Comparison of ENCODE assay signal across 25 cellular contexts in the genomic region with DNA sequence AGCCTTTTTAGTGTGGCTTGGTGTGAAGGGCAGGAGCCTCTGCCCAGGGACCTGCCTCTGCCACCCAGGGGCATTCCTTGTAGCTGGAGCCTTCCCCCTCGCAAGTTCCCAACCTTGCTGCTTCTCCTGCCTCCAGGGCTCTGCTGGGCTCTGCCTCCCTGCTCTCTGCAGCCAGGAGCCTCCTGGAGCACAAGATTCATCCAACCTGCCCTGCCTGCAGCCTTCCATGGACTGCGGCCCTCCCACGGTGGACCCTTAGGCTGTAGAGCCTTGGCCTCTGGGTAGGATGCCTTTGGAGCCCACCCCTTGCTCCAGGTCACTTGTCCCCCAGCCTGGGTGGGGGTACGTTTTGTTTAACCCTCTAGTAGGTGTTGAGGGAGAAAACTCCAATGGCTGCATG.
"Had no signal": no experiment of that assay in that cellular context is flagged by ENCODE, and none has a peak within 500 bp of the region (broad histone marks: within the 10 kb centered on the region; RNA-seq: fewer than 3 reads in every experiment).

No MANE protein-coding gene starts in this region.

- H3K27me3 ChIP-seq: colonic mucosa, gastrocnemius medialis, left lung, spleen, tibial nerve had no signal

- DNase-seq: activated CD4-positive, alpha-beta T cell treated with anti-CD3 and anti-CD28 coated beads, Interleukin-2, amount 10 ng/mL, durations not matched to agents 7 days and 5 days; activated CD4-positive, CD25-positive, alpha-beta regulatory T cell treated with anti-CD3 and anti-CD28 coated beads, Interleukin-2, amount 50 U/mL, for 72 hours; activated CD8-positive, alpha-beta T cell treated with anti-CD3 and anti-CD28 coated beads, Interleukin-2, amount 10 ng/mL, durations not matched to agents 7 days and 5 days; activated gamma-delta T cell; activated naive CD4-positive, alpha-beta T cell treated with anti-CD3 and anti-CD28 coated beads, Interleukin-2, amount 50 U/mL, for 16 hours; activated naive CD8-positive, alpha-beta T cell treated with anti-CD3 and anti-CD28 coated beads, Interleukin-2, amount 50 U/mL, for 24 hours; amygdala; colonic mucosa; effector CD8-positive, alpha-beta T cell; erythroblast; gastrocnemius medialis; glutamatergic neuron; left lung; lower lobe of right lung; mesenchymal stem cell; spleen; stimulated activated naive CD4-positive, alpha-beta T cell; T-helper 17 cell; T1000 had no signal

- ATAC-seq: activated CD8-positive, alpha-beta T cell treated with anti-CD3 and anti-CD28 coated beads, Interleukin-2, amount 10 ng/mL, durations not matched to agents 7 days and 5 days; activated naive CD8-positive, alpha-beta T cell treated with anti-CD3 and anti-CD28 coated beads, Interleukin-2, amount 50 U/mL, for 24 hours; gastrocnemius medialis; left lung; lower lobe of right lung; natural killer cell treated with Interleukin-12 subunit alpha and Interleukin-12 subunit beta and Interleukin-15 and Interleukin-18, amount 100 ng/mL, for 72 hours; right cardiac atrium; T-helper 17 cell had no signal

- H3K27ac ChIP-seq: colonic mucosa, gastrocnemius medialis, left lung, lower lobe of right lung, SK-N-MC, spleen had no signal

- H3K9me3 ChIP-seq: colonic mucosa, gastrocnemius medialis, left lung, lower lobe of right lung, spleen, tibial nerve had no signal

- H3K4me3 ChIP-seq: colonic mucosa, gastrocnemius medialis, left lung, lower lobe of right lung, SK-N-MC, spleen, tibial nerve had no signal

- FAIRE-seq: bronchial epithelial cell, islet of Langerhans had no signal

- H3K36me3 ChIP-seq: colonic mucosa, gastrocnemius medialis, left lung had no signal
